ENCODE assay signal across 8 cellular contexts in the genomic region with DNA sequence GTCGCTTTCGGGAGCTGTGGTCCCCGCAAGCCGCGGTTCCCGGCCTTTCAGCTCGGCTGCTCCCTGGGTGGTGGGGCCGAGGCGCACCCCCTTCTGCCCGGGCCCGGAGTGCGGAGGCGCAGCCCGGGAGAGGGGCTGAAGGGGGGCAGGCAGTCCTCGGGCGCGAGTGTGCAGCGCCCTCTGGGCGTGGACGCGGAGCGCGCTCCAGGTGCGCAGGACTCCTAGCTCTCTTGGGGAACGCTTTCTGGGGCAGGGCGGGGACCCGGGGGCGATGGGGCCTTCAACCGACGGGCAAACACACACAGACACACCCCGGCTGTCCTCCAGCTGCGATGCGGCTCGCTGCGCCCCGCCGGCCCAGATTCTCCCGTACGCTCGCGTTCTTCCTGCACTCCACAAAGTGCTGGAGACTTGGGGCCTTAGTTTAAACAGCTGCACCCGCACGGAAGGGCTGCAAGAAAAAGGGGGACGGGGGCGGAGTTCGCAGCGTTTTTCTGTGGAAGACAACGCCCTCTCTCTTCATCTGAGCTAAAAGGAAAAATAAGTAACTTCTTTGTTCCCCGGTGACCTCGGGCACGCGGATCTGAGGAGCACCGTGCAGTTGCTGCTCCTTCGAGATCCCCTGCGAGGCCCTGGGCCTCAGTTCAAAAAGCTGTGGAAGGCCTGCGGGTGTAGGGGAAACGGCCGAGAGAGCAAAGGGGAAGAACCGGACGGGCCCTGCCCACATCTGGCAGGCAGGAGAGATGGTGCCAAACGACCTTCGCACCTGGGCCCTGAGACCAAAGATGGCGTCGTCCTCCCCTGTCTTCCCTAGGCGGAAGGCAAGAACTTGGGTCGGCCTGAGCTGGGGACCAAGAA. TPM values are rescaled to one million over a fixed set of nuclear protein-coding genes. Genes with fewer than 3 reads are reported as not detected.
DNase-seq lines count a peak whose midpoint lies in the region; ATAC-seq and TF ChIP-seq lines count a peak whose summit lies in the region.

No MANE protein-coding gene starts in this region.

- TF ChIP-seq CTCF in heart left ventricle (IDR thresholded peaks at IDR 0.05) = peak; percentile 17 to 63 (median 40)

- H3K36me3 ChIP-seq in CD4-positive, CD25-positive, alpha-beta regulatory T cell (ENCODE audit: control insufficient read depth, insufficient read depth, low read length) = no peaks in the 10 kb centered on the region
- no peaks in the 10 kb centered on the region for H3K36me3 ChIP-seq in heart left ventricle

- H3K27ac ChIP-seq in CD4-positive, CD25-positive, alpha-beta regulatory T cell (ENCODE audit: insufficient read depth, low read length, poor library complexity, severe bottlenecking) = no peak overlapping the region
- no peak overlapping the region for H3K27ac ChIP-seq in heart left ventricle

- peaks cover 18% of the 10 kb centered on the region for H3K4me1 ChIP-seq in CD4-positive, CD25-positive, alpha-beta regulatory T cell (ENCODE audit: control insufficient read depth, insufficient read depth, low read length, poor library complexity, severe bottlenecking)
- peaks cover 0 to 29% (median 9%) of the 10 kb centered on the region in 12 donors for H3K4me1 ChIP-seq in heart left ventricle

- H3K9me3 Mint-ChIP-seq in CD4-positive, CD25-positive, alpha-beta regulatory T cell = peaks cover 0 to 5% (median 0%) of the 10 kb centered on the region in 7 donors
- no peaks in the 10 kb centered on the region for H3K9me3 Mint-ChIP-seq in activated naive CD4-positive, alpha-beta T cell treated with anti-CD3 and anti-CD28 coated beads for 36 hours

- intact Hi-C loops in activated naive CD4-positive, alpha-beta T cell treated with anti-CD3 and anti-CD28 coated beads for 36 hours (cut with micrococcal nuclease) = loop anchor here (1.0 to 10.0 kb wide), 4 partner anchors 90 to 269 kb away; partner anchors contain the start of gene MATN3
- intact Hi-C loops in heart left ventricle (cut with DNase I) (loop anchor here in 8 of 10 donors (5.0 to 10.0 kb wide), 3 partner anchors 91 to 121 kb away; no protein-coding TSS in a partner anchor), posterior cingulate gyrus (cut with DNase I) (no loop called here)

- H3K36me3 Mint-ChIP-seq in CD4-positive, CD25-positive, alpha-beta regulatory T cell = no peaks in the 10 kb centered on the region
- no peaks in the 10 kb centered on the region for H3K36me3 Mint-ChIP-seq in activated naive CD4-positive, alpha-beta T cell treated with anti-CD3 and anti-CD28 coated beads for 36 hours (ENCODE audit: low read depth)

- WGBS in heart left ventricle, 4 donors = 12 to 17% (median 15%) methylated on average over 39 to 66 of the region's 66 CpGs

- peak overlapping the region in 3 of 4 donors; percentile 10 to 48 (median 22) for H3K4me3 Mint-ChIP-seq in CD4-positive, CD25-positive, alpha-beta regulatory T cell
- peak overlapping the region; percentile 55 for H3K4me3 Mint-ChIP-seq in activated naive CD4-positive, alpha-beta T cell treated with anti-CD3 and anti-CD28 coated beads for 36 hours

- CTCF ChIA-PET in activated naive CD4-positive, alpha-beta T cell treated with anti-CD3 and anti-CD28 coated beads for 36 hours (lab: Charles Lee) = interaction anchor here (0.6 to 1.6 kb wide), 15 partner anchors 8 to 260 kb away, joined by 3 to 7 read pairs (median 3); no protein-coding TSS in a partner anchor

- H3K27me3 ChIP-seq in CD4-positive, CD25-positive, alpha-beta regulatory T cell (ENCODE audit: control insufficient read depth, insufficient read depth, low read length) = peaks cover 21% of the 10 kb centered on the region
- H3K27me3 ChIP-seq in heart left ventricle = peaks cover 0 to 65% (median 12%) of the 10 kb centered on the region in 9 donors

- peaks cover 57% of the 10 kb centered on the region for H3K27me3 Mint-ChIP-seq in CD4-positive, CD25-positive, alpha-beta regulatory T cell
- peaks cover 41% of the 10 kb centered on the region for H3K27me3 Mint-ChIP-seq in activated naive CD4-positive, alpha-beta T cell treated with anti-CD3 and anti-CD28 coated beads for 36 hours (ENCODE audit: low read depth)

- no peak overlapping the region for H3K27ac Mint-ChIP-seq in CD4-positive, CD25-positive, alpha-beta regulatory T cell
- no peak overlapping the region for H3K27ac Mint-ChIP-seq in activated naive CD4-positive, alpha-beta T cell treated with anti-CD3 and anti-CD28 coated beads for 36 hours

- DNase-seq in CD4-positive, CD25-positive, alpha-beta regulatory T cell = peak in 1 of 3 donors; percentile 40
- DNase-seq in NCI-H510A (lab: John Stamatoyannopoulos, UW) = peak; percentile 81
- DNase-seq in activated naive CD4-positive, alpha-beta T cell treated with anti-CD3 and anti-CD28 coated beads for 36 hours = peak; percentile 44
- peak in 4 of 5 donors; percentile 31 to 63 (median 41) for DNase-seq in heart left ventricle
- peak in 7 of 10 donors; percentile 27 to 90 (median 49) for DNase-seq in posterior cingulate gyrus
- no peak for DNase-seq in epidermal melanocyte (ENCODE audit: insufficient read length, low spot score)

- no peak overlapping the region for H3K4me3 ChIP-seq in CD4-positive, CD25-positive, alpha-beta regulatory T cell (ENCODE audit: low read depth, low read length)
- H3K4me3 ChIP-seq in heart left ventricle = peak overlapping the region; percentile 48 to 68 (median 56)

- ATAC-seq in CD4-positive, CD25-positive, alpha-beta regulatory T cell (ENCODE audit: low read depth in 2 of 2) = peak in 1 of 2 donors; percentile 37
- ATAC-seq in GM18909 (IDR thresholded peaks at IDR 0.05; ENCODE audit: poor library complexity, unreplicated experiment) (peak; percentile 71), HG03103 (IDR thresholded peaks at IDR 0.05; ENCODE audit: low read depth, unreplicated experiment) (peak; percentile 63), heart left ventricle (peak in 3 of 4 donors; percentile 78 to 87 (median 83))

- H3K4me1 Mint-ChIP-seq in CD4-positive, CD25-positive, alpha-beta regulatory T cell = peaks cover 0 to 14% (median 6%) of the 10 kb centered on the region in 4 donors
- H3K4me1 Mint-ChIP-seq in activated naive CD4-positive, alpha-beta T cell treated with anti-CD3 and anti-CD28 coated beads for 36 hours (ENCODE audit: low read depth) = peaks cover 6% of the 10 kb centered on the region

- no peak for TF ChIP-seq POLR2A in heart left ventricle (IDR thresholded peaks at IDR 0.05)

- H3K9me3 ChIP-seq in CD4-positive, CD25-positive, alpha-beta regulatory T cell (ENCODE audit: control insufficient read depth in 2 of 2, low read length in 2 of 2) = no peaks in the 10 kb centered on the region
- H3K9me3 ChIP-seq in heart left ventricle = no peaks in the 10 kb centered on the region

RNA-seq across cellular contexts. Expression of gene SDC1, which starts 0.6 kb away (rescaled TPM):
- not detected for total RNA-seq in CD4-positive, CD25-positive, alpha-beta regulatory T cell
- not detected for polyA plus RNA-seq in CD4-positive, CD25-positive, alpha-beta regulatory T cell
- total RNA-seq in activated naive CD4-positive, alpha-beta T cell treated with anti-CD3 and anti-CD28 coated beads for 36 hours = under 1 TPM; 0.67 TPM
- total RNA-seq in heart left ventricle = 1 to 10 TPM in 1 of 9 donors, under 1 TPM in 7, not detected in 1; 0.20 to 2.2 (median 0.39) TPM
- under 1 TPM; 0.15 to 0.28 TPM for polyA plus RNA-seq in heart left ventricle
